25 cellular contexts compared by ENCODE assay signal in genomic region chr3:143608966-143609365, GRCh38.
DNase-seq lines count a peak whose midpoint lies in the region; ATAC-seq and TF ChIP-seq lines count a peak whose summit lies in the region.
"Had no signal": no experiment of that assay in that cellular context is flagged by ENCODE, and none has a peak within 500 bp of the region (broad histone marks: within the 10 kb centered on the region; RNA-seq: fewer than 3 reads in every experiment).

No MANE protein-coding gene starts in this region.

- H3K4me3 Mint-ChIP-seq in T-cell, result no peak overlapping the region
- H3K4me3 Mint-ChIP-seq: activated CD4-positive, alpha-beta T cell treated with anti-CD3 and anti-CD28 coated beads, Interleukin-2, amount 10 ng/mL, durations not matched to agents 24 days and 14 days; CD8-positive, alpha-beta T cell; dendritic cell treated with granulocyte-macrophage colony-stimulating factor and Interleukin-4, amounts not matched to agents 40 ng/mL and 50 ng/mL, for 4 days; IgD-negative memory B cell; neural progenitor cell; stimulated activated naive CD8-positive, alpha-beta T cell treated with anti-CD3 and anti-CD28 coated beads, Interleukin-15, Interleukin-2, amounts not matched to agents 100 ng/mL and 50 ng/mL, for 24 hours had no signal

- H3K4me3 ChIP-seq in brain microvascular endothelial cell (ENCODE audit: low read depth, low read length), result no peak overlapping the region
- H3K4me3 ChIP-seq in fibroblast of pulmonary artery (replicated peaks; ENCODE audit: low read depth, low read length), result no peak overlapping the region
- no peak overlapping the region for H3K4me3 ChIP-seq in thyroid gland (replicated peaks in 1 of 3)
- H3K4me3 ChIP-seq: neural progenitor cell, SK-N-MC, upper lobe of right lung had no signal

- 90 to 94% methylated on average over 5 of the region's 5 CpGs for WGBS in thyroid gland, 2 donors

- CTCF ChIA-PET in T-cell (lab: Charles Lee), result no interaction called here

- peak; percentile 66 for ATAC-seq in omental fat pad (ENCODE audit: low FRiP score)
- ATAC-seq in T-cell (replicated peaks in 1 of 4), result no peak
- ATAC-seq in GM19023 (IDR thresholded peaks at IDR 0.05; ENCODE audit: unreplicated experiment), result no peak
- ATAC-seq: CD8-positive, alpha-beta T cell; right cardiac atrium; upper lobe of right lung had no signal

- no peak overlapping the region for H3K27ac Mint-ChIP-seq in T-cell
- H3K27ac Mint-ChIP-seq: activated CD4-positive, alpha-beta T cell treated with anti-CD3 and anti-CD28 coated beads, Interleukin-2, amount 10 ng/mL, durations not matched to agents 24 days and 14 days; CD8-positive, alpha-beta T cell; dendritic cell treated with granulocyte-macrophage colony-stimulating factor and Interleukin-4, amounts not matched to agents 40 ng/mL and 50 ng/mL, for 4 days; IgD-negative memory B cell; neural progenitor cell; stimulated activated naive CD8-positive, alpha-beta T cell treated with anti-CD3 and anti-CD28 coated beads, Interleukin-15, Interleukin-2, amounts not matched to agents 100 ng/mL and 50 ng/mL, for 24 hours had no signal

- H3K9me3 Mint-ChIP-seq in T-cell, result no peaks in the 10 kb centered on the region
- H3K9me3 Mint-ChIP-seq: activated CD4-positive, alpha-beta T cell treated with anti-CD3 and anti-CD28 coated beads, Interleukin-2, amount 10 ng/mL, durations not matched to agents 24 days and 14 days; CD8-positive, alpha-beta T cell; dendritic cell treated with granulocyte-macrophage colony-stimulating factor and Interleukin-4, amounts not matched to agents 40 ng/mL and 50 ng/mL, for 4 days; neural progenitor cell; stimulated activated naive CD8-positive, alpha-beta T cell treated with anti-CD3 and anti-CD28 coated beads, Interleukin-15, Interleukin-2, amounts not matched to agents 100 ng/mL and 50 ng/mL, for 24 hours had no signal

- no peaks in the 10 kb centered on the region for H3K27me3 Mint-ChIP-seq in T-cell
- H3K27me3 Mint-ChIP-seq: activated CD4-positive, alpha-beta T cell treated with anti-CD3 and anti-CD28 coated beads, Interleukin-2, amount 10 ng/mL, durations not matched to agents 24 days and 14 days; dendritic cell treated with granulocyte-macrophage colony-stimulating factor and Interleukin-4, amounts not matched to agents 40 ng/mL and 50 ng/mL, for 4 days; IgD-negative memory B cell; stimulated activated naive CD8-positive, alpha-beta T cell treated with anti-CD3 and anti-CD28 coated beads, Interleukin-15, Interleukin-2, amounts not matched to agents 100 ng/mL and 50 ng/mL, for 24 hours had no signal

- H3K4me1 ChIP-seq in thyroid gland, result peaks cover 0 to 2% of the 10 kb centered on the region in 2 donors
- H3K4me1 ChIP-seq: neural progenitor cell, upper lobe of right lung had no signal

- TF ChIP-seq POLR2A in thyroid gland (IDR thresholded peaks at IDR 0.05), result no peak

- in situ Hi-C loops in brain microvascular endothelial cell (cut with HindIII; ENCODE audit: low pct_ligation_motif_present, low sequenced_read_pairs), result no loop called here

- H3K36me3 ChIP-seq in brain microvascular endothelial cell (replicated peaks) (no peaks in the 10 kb centered on the region), thyroid gland (no peaks in the 10 kb centered on the region)
- H3K36me3 ChIP-seq: neural progenitor cell, upper lobe of right lung had no signal

- H3K9me3 ChIP-seq in thyroid gland, result no peaks in the 10 kb centered on the region
- H3K9me3 ChIP-seq: upper lobe of right lung had no signal

- H3K27me3 ChIP-seq in brain microvascular endothelial cell (replicated peaks) (no peaks in the 10 kb centered on the region), thyroid gland (no peaks in the 10 kb centered on the region)
- H3K27me3 ChIP-seq: neural progenitor cell, upper lobe of right lung had no signal

- H3K27ac ChIP-seq in brain microvascular endothelial cell, result peak overlapping the region; percentile 90
- no peak overlapping the region for H3K27ac ChIP-seq in thyroid gland
- H3K27ac ChIP-seq: neural progenitor cell, SK-N-MC, upper lobe of right lung had no signal

- intact Hi-C loops in thyroid gland (cut with DNase I), result no loop called here

- H3K4me1 Mint-ChIP-seq in T-cell, result no peaks in the 10 kb centered on the region
- H3K4me1 Mint-ChIP-seq: activated CD4-positive, alpha-beta T cell treated with anti-CD3 and anti-CD28 coated beads, Interleukin-2, amount 10 ng/mL, durations not matched to agents 24 days and 14 days; neural progenitor cell had no signal

- POLR2A ChIA-PET in T-cell (lab: Charles Lee), result no interaction called here

- peaks cover 17% of the 10 kb centered on the region for H3K36me3 Mint-ChIP-seq in T-cell
- H3K36me3 Mint-ChIP-seq: CD8-positive, alpha-beta T cell; neural progenitor cell had no signal

- TF ChIP-seq CTCF in brain microvascular endothelial cell (IDR thresholded peaks at IDR 0.05; ENCODE audit: low read depth, low read length, missing control alignments) (no peak), fibroblast of pulmonary artery (IDR thresholded peaks at IDR 0.05; ENCODE audit: low read length, missing control alignments) (no peak), omental fat pad (IDR thresholded peaks at IDR 0.05) (no peak), thyroid gland (IDR thresholded peaks at IDR 0.05) (no peak)

- peak; percentile 20 for DNase-seq in AG20443 (ENCODE audit: low spot score)
- peak; percentile 96 for DNase-seq in brain microvascular endothelial cell
- peak; percentile 83 for DNase-seq in fibroblast of pulmonary artery (ENCODE audit: low read depth)
- no peak for DNase-seq in omental fat pad (ENCODE audit: low spot score)
- no peak for DNase-seq in NCI-H345 (lab: John Stamatoyannopoulos, UW)
- no peak for DNase-seq in T-cell
- no peak for DNase-seq in thyroid gland
- DNase-seq: activated CD4-positive, alpha-beta T cell treated with anti-CD3 and anti-CD28 coated beads, Interleukin-2, amount 10 ng/mL, durations not matched to agents 24 days and 14 days; activated CD8-positive, alpha-beta memory T cell treated with anti-CD3 and anti-CD28 coated beads, Interleukin-2, amount 50 U/mL, for 48 hours; CD8-positive, alpha-beta T cell; DND-41; GOT3; hypothalamus; kidney; midbrain; NCI-H1694 treated with DMSO at 0.1 percent for 48 hours; NK-92 treated with Interleukin-12 subunit alpha and Interleukin-12 subunit beta, amount 100 ng/mL, for 24 hours; right cardiac atrium; upper lobe of right lung had no signal

Comparison
In these comparisons a context has a peak if more than half of its experiments do, and no peak if none do; other contexts are left out.
1. DNase-seq: peak in AG20443 (single experiment), brain microvascular endothelial cell (single experiment) and fibroblast of pulmonary artery (single experiment); none in omental fat pad (single experiment), NCI-H345 (single experiment), T-cell (0 of 34) and thyroid gland (0 of 2).